In genomic region chrX:103441878-103442535, GRCh38 we compare ENCODE assay signal across 16 cellular contexts.
A peak's percentile ranks its signal among the peaks of the same experiment; 100 is the strongest.
DNase-seq lines count a peak whose midpoint lies in the region; ATAC-seq and TF ChIP-seq lines count a peak whose summit lies in the region.
"Had no signal": no experiment of that assay in that cellular context is flagged by ENCODE, and none has a peak within 500 bp of the region (broad histone marks: within the 10 kb centered on the region; RNA-seq: fewer than 3 reads in every experiment).

No MANE protein-coding gene starts in this region.

- TF ChIP-seq POLR2A in breast epithelium (IDR thresholded peaks at IDR 0.05) (no peak), esophagus squamous epithelium (IDR thresholded peaks at IDR 0.05) (no peak)

- peaks cover 24% of the 10 kb centered on the region for H3K4me1 Mint-ChIP-seq in HFFc6 (ENCODE audit: low read depth)
- H3K4me1 Mint-ChIP-seq: CD14-positive monocyte had no signal

- TF ChIP-seq CTCF in HFFc6 (IDR thresholded peaks at IDR 0.05) (no peak), breast epithelium (IDR thresholded peaks at IDR 0.05) (no peak), esophagus squamous epithelium (IDR thresholded peaks at IDR 0.05) (no peak)

- no peaks in the 10 kb centered on the region for H3K36me3 ChIP-seq in breast epithelium
- H3K36me3 ChIP-seq in esophagus squamous epithelium: no peaks in the 10 kb centered on the region

- ATAC-seq in HG02840 (IDR thresholded peaks at IDR 0.05; ENCODE audit: low FRiP score, unreplicated experiment): no peak

- H3K4me3 Mint-ChIP-seq in HFFc6: no peak overlapping the region
- H3K4me3 Mint-ChIP-seq: CD14-positive monocyte had no signal

- DNase-seq in HFFc6 (no peak), breast epithelium (ENCODE audit: low spot score in 2 of 2) (peak in 1 of 2 donors; percentile 21), esophagus squamous epithelium (lab: John Stamatoyannopoulos, UW) (no peak), NCI-H1436 (lab: John Stamatoyannopoulos, UW) (no peak), NCI-H446 treated with DMSO at 0.1 percent for 48 hours (lab: John Stamatoyannopoulos, UW) (no peak), COLO668 (lab: John Stamatoyannopoulos, UW; ENCODE audit: unreplicated experiment) (no peak)
- DNase-seq: KG1, NCI-H1092, NCI-H1694, NCI-H2171, NCI-H510A, SIG-M5 had no signal

- peak overlapping the region; percentile 54 to 72 for H3K27ac ChIP-seq in breast epithelium
- peak overlapping the region; percentile 58 to 80 (median 68) for H3K27ac ChIP-seq in esophagus squamous epithelium
- peak overlapping the region in 12 of 21 experiments; percentile 44 to 82 (median 68) for H3K27ac ChIP-seq in skin epidermis

- H3K9me3 Mint-ChIP-seq in HFFc6: no peaks in the 10 kb centered on the region

- H3K27me3 Mint-ChIP-seq in HFFc6 (ENCODE audit: insufficient read depth): no peaks in the 10 kb centered on the region

- H3K4me3 ChIP-seq in breast epithelium (no peak overlapping the region), esophagus squamous epithelium (peak overlapping the region in 1 of 4 donors; percentile 26), skin epidermis (no peak overlapping the region)

- intact Hi-C loops in breast epithelium (cut with DNase I; ENCODE audit: low total_unique reads) (no loop called here), esophagus squamous epithelium (cut with DNase I) (no loop called here)

- no peaks in the 10 kb centered on the region for H3K36me3 Mint-ChIP-seq in HFFc6 (ENCODE audit: low read depth)
- H3K36me3 Mint-ChIP-seq: CD14-positive monocyte had no signal

- WGBS in esophagus squamous epithelium, 2 donors: 64% methylated on average over 3 of the region's 4 CpGs; no CpG with 5 or more reads in 1 of the 2 donors

- H3K4me1 ChIP-seq in breast epithelium (no peaks in the 10 kb centered on the region), esophagus squamous epithelium (peaks cover 0 to 5% (median 0%) of the 10 kb centered on the region in 3 donors)

- peak overlapping the region; percentile 78; the same call in 1 of the 2 replicates for H3K27ac Mint-ChIP-seq in HFFc6
- H3K27ac Mint-ChIP-seq: CD14-positive monocyte had no signal

- peaks cover 0 to 33% of the 10 kb centered on the region in 2 donors for H3K27me3 ChIP-seq in breast epithelium
- no peaks in the 10 kb centered on the region for H3K27me3 ChIP-seq in esophagus squamous epithelium

- no peaks in the 10 kb centered on the region for H3K9me3 ChIP-seq in breast epithelium
- H3K9me3 ChIP-seq in esophagus squamous epithelium: no peaks in the 10 kb centered on the region
- H3K9me3 ChIP-seq: Caco-2 had no signal
